Comparison of ENCODE assay signal across 18 cellular contexts in the genomic region with DNA sequence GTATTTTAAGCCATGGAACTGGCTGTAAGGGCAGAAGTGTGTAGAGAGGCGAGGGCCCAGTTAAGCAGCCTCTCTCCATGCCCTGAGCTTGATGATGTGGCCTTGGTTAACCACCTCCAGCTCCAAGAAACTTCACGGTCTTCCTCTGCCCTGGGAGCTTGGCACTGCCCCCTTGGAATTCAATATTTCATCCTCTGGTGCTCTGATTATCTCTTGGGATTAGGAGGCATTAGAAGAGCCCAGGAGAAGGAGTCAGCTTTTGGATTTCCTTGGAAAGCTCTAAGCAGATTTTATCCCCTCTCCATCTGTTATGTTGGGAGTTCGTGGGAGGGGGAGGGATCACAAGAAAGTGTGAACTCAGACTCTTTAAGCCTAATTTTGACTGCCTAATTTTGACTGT.
"Had no signal": no experiment of that assay in that cellular context is flagged by ENCODE, and none has a peak within 500 bp of the region (broad histone marks: within the 10 kb centered on the region; RNA-seq: fewer than 3 reads in every experiment).

No MANE protein-coding gene starts in this region.

- H3K27ac ChIP-seq: esophagus squamous epithelium, left ventricle myocardium inferior, lower lobe of right lung, neural progenitor cell, pancreas, suprapubic skin, tibial artery, upper lobe of left lung, uterus had no signal

- H3K9me3 ChIP-seq: esophagus squamous epithelium, left ventricle myocardium inferior, lower lobe of right lung, pancreas, suprapubic skin, tibial artery, upper lobe of left lung, uterus had no signal

- H3K9ac ChIP-seq: neural progenitor cell had no signal

- H3K4me3 ChIP-seq: esophagus squamous epithelium, left ventricle myocardium inferior, lower lobe of right lung, neural progenitor cell, pancreas, suprapubic skin, tibial artery, upper lobe of left lung, uterus had no signal

- H3K36me3 ChIP-seq: esophagus squamous epithelium, left ventricle myocardium inferior, lower lobe of right lung, neural progenitor cell, pancreas, suprapubic skin, tibial artery, upper lobe of left lung, uterus had no signal

- H3K4me1 ChIP-seq: esophagus squamous epithelium, lower lobe of right lung, neural progenitor cell, pancreas, suprapubic skin, tibial artery, upper lobe of left lung, uterus had no signal

- H3K4me2 ChIP-seq: neural progenitor cell had no signal

- DNase-seq: dermis blood vessel endothelial cell; esophagus squamous epithelium; foreskin fibroblast; kidney; left cardiac atrium; left ventricle myocardium inferior; lower lobe of right lung; nucleus accumbens; pancreas; right cardiac atrium; stimulated activated CD4-positive, alpha-beta T cell treated with anti-CD3 and anti-CD28 coated beads, Interleukin-4, amount 100 ng/mL, for 1 hour; stimulated activated CD8-positive, alpha-beta memory T cell treated with anti-CD3 and anti-CD28 coated beads, Interleukin-4, amount 100 ng/mL, for 48 hours; stimulated activated naive CD8-positive, alpha-beta T cell treated with anti-CD3 and anti-CD28 coated beads, Interleukin-15, Interleukin-2, amounts not matched to agents 100 U/mL and 50 U/mL, for 24 hours; tibial artery; upper lobe of left lung; uterus had no signal

- H3K27me3 ChIP-seq: neural progenitor cell, pancreas, suprapubic skin, upper lobe of left lung, uterus had no signal

- H2AFZ ChIP-seq: neural progenitor cell had no signal
